8 cellular contexts compared by ENCODE assay signal in genomic region chr12:92363295-92364146, GRCh38.
DNase-seq lines count a peak whose midpoint lies in the region; ATAC-seq and TF ChIP-seq lines count a peak whose summit lies in the region.

No MANE protein-coding gene starts in this region.

- H3K4me3 Mint-ChIP-seq in IgD-negative memory B cell = peak overlapping the region; percentile 76 to 93 (median 86)

- no peaks in the 10 kb centered on the region for H4K20me1 ChIP-seq in PC-9 (ENCODE audit: insufficient read depth)

- CTCF ChIA-PET in PC-9 (lab: Charles Lee) = no interaction called here

- H3K9me3 Mint-ChIP-seq in IgD-negative memory B cell = no peaks in the 10 kb centered on the region

- H3K27ac ChIP-seq in parathyroid adenoma (no peak overlapping the region), PC-9 (no peak overlapping the region)

- POLR2A ChIA-PET in PC-9 (lab: Charles Lee; ENCODE audit: unreplicated experiment) = no interaction called here

- TF ChIP-seq CTCF in parathyroid adenoma (IDR thresholded peaks at IDR 0.05) = no peak
- TF ChIP-seq CTCF in PC-9 (conservative IDR thresholded peaks at IDR 0.05) = no peak

- no peak overlapping the region for H3K4me3 ChIP-seq in parathyroid adenoma (ENCODE audit: low read depth, low read length)
- no peak overlapping the region for H3K4me3 ChIP-seq in PC-9

- no peaks in the 10 kb centered on the region for H3K36me3 Mint-ChIP-seq in IgD-negative memory B cell

- peak; percentile 66 for ATAC-seq in GM21367 (IDR thresholded peaks at IDR 0.05; ENCODE audit: unreplicated experiment)

- peak overlapping the region; percentile 43 for H2AFZ ChIP-seq in parathyroid adenoma
- H2AFZ ChIP-seq in PC-9 = no peak overlapping the region

- DNase-seq in ELR (ENCODE audit: low read depth) = peak; percentile 0
- DNase-seq in activated CD4-positive, alpha-beta T cell treated with anti-CD3 and anti-CD28 coated beads, Interleukin-2, amount 50 U/mL, for 48 hours = peak; percentile 27 to 47
- DNase-seq in fibroblast of gingiva (ENCODE audit: low read depth) = peak; percentile 31
- DNase-seq in PC-9 = no peak
- DNase-seq in NCI-H1105 treated with DMSO at 0.1 percent for 48 hours (lab: John Stamatoyannopoulos, UW) = no peak

- intact Hi-C loops in PC-9 (cut with micrococcal nuclease; ENCODE audit: unreplicated experiment) = loop anchor here (10.0 kb wide), 1 partner anchor 219 kb away; the partner anchor contains the start of gene BTG1

- no peaks in the 10 kb centered on the region for H3K27me3 Mint-ChIP-seq in IgD-negative memory B cell

- no peaks in the 10 kb centered on the region for H3K9me3 ChIP-seq in parathyroid adenoma (ENCODE audit: control insufficient read depth, low read length)
- 0 out of 2 replicates have a peak, but pooled peaks cover 3% of the 10 kb centered on the region for H3K9me3 ChIP-seq in PC-9 (ENCODE audit: insufficient read depth, low read depth)

- H3K27me3 ChIP-seq in parathyroid adenoma (ENCODE audit: control insufficient read depth, insufficient read depth, low read length) (no peaks in the 10 kb centered on the region), PC-9 (ENCODE audit: insufficient read depth, low read depth) (no peaks in the 10 kb centered on the region)

- H3K79me2 ChIP-seq in parathyroid adenoma (no peaks in the 10 kb centered on the region), PC-9 (ENCODE audit: low read depth) (no peaks in the 10 kb centered on the region)

- H3K4me2 ChIP-seq in parathyroid adenoma (ENCODE audit: low read length) = no peak overlapping the region
- no peak overlapping the region for H3K4me2 ChIP-seq in PC-9

- peaks cover 6% of the 10 kb centered on the region; the same call in 1 of the 2 replicates for H3F3A ChIP-seq in PC-9 (ENCODE audit: insufficient read depth, low read depth)

- H3K36me3 ChIP-seq in parathyroid adenoma (ENCODE audit: control insufficient read depth, insufficient read depth, low read length) (no peaks in the 10 kb centered on the region), PC-9 (ENCODE audit: low read depth) (no peaks in the 10 kb centered on the region)

- H3K4me1 ChIP-seq in parathyroid adenoma = peaks cover 2% of the 10 kb centered on the region
- peaks cover 13% of the 10 kb centered on the region for H3K4me1 ChIP-seq in PC-9 (replicated peaks; ENCODE audit: insufficient read depth)

- no peak overlapping the region for H3K9ac ChIP-seq in parathyroid adenoma

- BruUV-seq in PC-9 (replicated peaks; lab: Mats Ljungman, UMichigan) = no TSS peak

- peaks cover 51 to 59% (median 53%) of the 10 kb centered on the region in 3 donors for H3K4me1 Mint-ChIP-seq in IgD-negative memory B cell

- peak overlapping the region; percentile 87 to 100 (median 98) for H3K27ac Mint-ChIP-seq in IgD-negative memory B cell

- no peaks in the 10 kb centered on the region for H3K9me2 ChIP-seq in PC-9 (ENCODE audit: insufficient read depth)

Comparison
In these comparisons a context has a peak if more than half of its experiments do, and no peak if none do; other contexts are left out.
1. DNase-seq: peak in ELR (single experiment), activated CD4-positive, alpha-beta T cell treated with anti-CD3 and anti-CD28 coated beads, Interleukin-2, amount 50 U/mL, for 48 hours (2 of 2) and fibroblast of gingiva (single experiment); none in PC-9 (0 of 2) and NCI-H1105 treated with DMSO at 0.1 percent for 48 hours (single experiment).